10 cellular contexts compared by ENCODE assay signal in the genomic region with DNA sequence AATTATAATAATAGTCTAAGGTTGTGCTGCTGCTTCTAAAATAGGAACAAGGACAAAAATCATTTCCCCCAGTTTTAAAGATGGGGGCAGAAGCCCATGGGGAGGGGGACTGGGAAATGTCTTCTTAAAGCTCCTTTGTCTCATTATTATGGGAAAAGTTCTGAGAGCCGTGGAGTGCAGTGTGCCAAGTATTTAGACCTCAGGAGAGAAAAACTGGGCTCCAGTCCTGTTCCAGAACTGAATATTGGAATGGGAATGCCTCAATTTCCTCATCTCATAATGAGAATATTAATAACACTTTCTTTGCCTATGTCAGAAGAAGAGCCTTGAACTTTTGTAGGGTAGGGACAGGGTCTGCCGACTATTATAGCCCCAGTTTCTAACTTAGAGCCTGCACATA. TPM values are rescaled to one million over a fixed set of nuclear protein-coding genes. Genes with fewer than 3 reads are reported as not detected.
A peak's percentile ranks its signal among the peaks of the same experiment; 100 is the strongest.
DNase-seq lines count a peak whose midpoint lies in the region; ATAC-seq lines count a peak whose summit lies in the region.
"Had no signal": no experiment of that assay in that cellular context is flagged by ENCODE, and none has a peak within 500 bp of the region (broad histone marks: within the 10 kb centered on the region; RNA-seq: fewer than 3 reads in every experiment).

No MANE protein-coding gene starts in this region.

- no peak for ATAC-seq in T-cell (replicated peaks in 1 of 4)
- no peak for ATAC-seq in stimulated activated memory B cell treated with anti-CD40 and anti-IgM and Interleukin-4, amounts not matched to agents 10 μg/mL and 1 μg/mL and 100 μg/mL, for 72 hours

- CTCF ChIA-PET in T-cell (lab: Charles Lee): interaction anchor here in 1 of 2 donors (0.8 to 1.8 kb wide), 4 partner anchors 18 to 91 kb away, joined by 3 to 6 read pairs (median 4); no protein-coding TSS in a partner anchor

- peaks cover 39% of the 10 kb centered on the region for H3K27me3 Mint-ChIP-seq in activated CD4-positive, alpha-beta T cell treated with anti-CD3 and anti-CD28 coated beads, Interleukin-2, amount 10 ng/mL, durations not matched to agents 24 days and 14 days
- H3K27me3 Mint-ChIP-seq in T-cell (no peaks in the 10 kb centered on the region), immature natural killer cell (ENCODE audit: low read depth in 3 of 3) (peaks cover 0 to 3% (median 3%) of the 10 kb centered on the region in 3 donors)
- no peaks in the 10 kb centered on the region for H3K27me3 Mint-ChIP-seq in stimulated activated memory B cell treated with anti-CD40 and anti-IgM and Interleukin-4, amounts not matched to agents 10 μg/mL and 1 μg/mL and 100 μg/mL, for 72 hours

- intact Hi-C loops in activated CD4-positive, alpha-beta T cell treated with anti-CD3 and anti-CD28 coated beads, Interleukin-2, amount 10 ng/mL, durations not matched to agents 24 days and 14 days (cut with micrococcal nuclease): loop anchor here (1.0 to 5.0 kb wide), 8 partner anchors 8 to 628 kb away; partner anchors contain the start of genes ATF3 and RPS6KC1

- DNase-seq in activated CD4-positive, alpha-beta T cell treated with anti-CD3 and anti-CD28 coated beads, Interleukin-2, amount 10 ng/mL, durations not matched to agents 24 days and 14 days: peak; percentile 52
- no peak for DNase-seq in activated CD4-positive, alpha-beta T cell treated with anti-CD3 and anti-CD28 coated beads for 4 hours
- DNase-seq in T-cell (no peak), immature natural killer cell (no peak), NCI-H187 (lab: John Stamatoyannopoulos, UW) (no peak), SKM-1 (lab: John Stamatoyannopoulos, UW; ENCODE audit: unreplicated experiment) (no peak), germinal center (ENCODE audit: low spot score) (no peak)
- DNase-seq: cerebellar nuclear complex, WERI-Rb-1 had no signal

- H3K9me3 Mint-ChIP-seq in activated CD4-positive, alpha-beta T cell treated with anti-CD3 and anti-CD28 coated beads, Interleukin-2, amount 10 ng/mL, durations not matched to agents 24 days and 14 days: no peaks in the 10 kb centered on the region
- H3K9me3 Mint-ChIP-seq in T-cell (peaks cover 4 to 5% (median 5%) of the 10 kb centered on the region in 3 donors), immature natural killer cell (peaks cover 0 to 4% (median 0%) of the 10 kb centered on the region in 6 donors)
- H3K9me3 Mint-ChIP-seq in stimulated activated memory B cell treated with anti-CD40 and anti-IgM and Interleukin-4, amounts not matched to agents 10 μg/mL and 1 μg/mL and 100 μg/mL, for 72 hours: no peaks in the 10 kb centered on the region

- no peak overlapping the region for H3K27ac Mint-ChIP-seq in activated CD4-positive, alpha-beta T cell treated with anti-CD3 and anti-CD28 coated beads, Interleukin-2, amount 10 ng/mL, durations not matched to agents 24 days and 14 days
- no peak overlapping the region for H3K27ac Mint-ChIP-seq in T-cell
- peak overlapping the region in 2 of 6 donors; percentile 86 to 88 for H3K27ac Mint-ChIP-seq in immature natural killer cell
- peak overlapping the region; percentile 87 for H3K27ac Mint-ChIP-seq in stimulated activated memory B cell treated with anti-CD40 and anti-IgM and Interleukin-4, amounts not matched to agents 10 μg/mL and 1 μg/mL and 100 μg/mL, for 72 hours

- peaks cover 27% of the 10 kb centered on the region for H3K4me1 Mint-ChIP-seq in activated CD4-positive, alpha-beta T cell treated with anti-CD3 and anti-CD28 coated beads, Interleukin-2, amount 10 ng/mL, durations not matched to agents 24 days and 14 days
- H3K4me1 Mint-ChIP-seq in T-cell (peaks cover 15 to 21% (median 18%) of the 10 kb centered on the region in 3 donors), immature natural killer cell (peaks cover 18 to 22% of the 10 kb centered on the region in 2 donors)
- peaks cover 39% of the 10 kb centered on the region for H3K4me1 Mint-ChIP-seq in stimulated activated memory B cell treated with anti-CD40 and anti-IgM and Interleukin-4, amounts not matched to agents 10 μg/mL and 1 μg/mL and 100 μg/mL, for 72 hours

- no peaks in the 10 kb centered on the region for H3K36me3 Mint-ChIP-seq in activated CD4-positive, alpha-beta T cell treated with anti-CD3 and anti-CD28 coated beads, Interleukin-2, amount 10 ng/mL, durations not matched to agents 24 days and 14 days (ENCODE audit: low read depth)
- H3K36me3 Mint-ChIP-seq in T-cell: no peaks in the 10 kb centered on the region
- no peaks in the 10 kb centered on the region for H3K36me3 Mint-ChIP-seq in immature natural killer cell
- no peaks in the 10 kb centered on the region for H3K36me3 Mint-ChIP-seq in stimulated activated memory B cell treated with anti-CD40 and anti-IgM and Interleukin-4, amounts not matched to agents 10 μg/mL and 1 μg/mL and 100 μg/mL, for 72 hours

- no peak overlapping the region for H3K4me3 Mint-ChIP-seq in activated CD4-positive, alpha-beta T cell treated with anti-CD3 and anti-CD28 coated beads, Interleukin-2, amount 10 ng/mL, durations not matched to agents 24 days and 14 days
- H3K4me3 Mint-ChIP-seq in T-cell: peak overlapping the region in 2 of 3 donors; percentile 82 to 90
- H3K4me3 Mint-ChIP-seq in immature natural killer cell: peak overlapping the region in 3 of 5 donors; percentile 89 to 93 (median 92)
- H3K4me3 Mint-ChIP-seq in stimulated activated memory B cell treated with anti-CD40 and anti-IgM and Interleukin-4, amounts not matched to agents 10 μg/mL and 1 μg/mL and 100 μg/mL, for 72 hours: peak overlapping the region; percentile 83

- POLR2A ChIA-PET in T-cell (lab: Charles Lee): interaction anchor here (0.5 to 0.8 kb wide), 3 partner anchors 21 to 274 kb away, joined by 3 to 10 read pairs (median 5); no protein-coding TSS in a partner anchor

RNA-seq across cellular contexts. Expression of gene ATF3, which starts 40.9 kb away (rescaled TPM):
- total RNA-seq in activated CD4-positive, alpha-beta T cell treated with anti-CD3 and anti-CD28 coated beads, Interleukin-2, amount 10 ng/mL, durations not matched to agents 24 days and 14 days: 21.2 and 29.5 TPM in 2 replicates
- 10 to 100 TPM in 2 of 5 donors, 1 to 10 TPM in 3; 1.5 to 20.1 (median 3.1) TPM for total RNA-seq in T-cell
- polyA plus RNA-seq in immature natural killer cell: under 1 TPM in 2 of 3 donors, not detected in 1; 0.40 to 0.70 TPM
